In the genomic region with DNA sequence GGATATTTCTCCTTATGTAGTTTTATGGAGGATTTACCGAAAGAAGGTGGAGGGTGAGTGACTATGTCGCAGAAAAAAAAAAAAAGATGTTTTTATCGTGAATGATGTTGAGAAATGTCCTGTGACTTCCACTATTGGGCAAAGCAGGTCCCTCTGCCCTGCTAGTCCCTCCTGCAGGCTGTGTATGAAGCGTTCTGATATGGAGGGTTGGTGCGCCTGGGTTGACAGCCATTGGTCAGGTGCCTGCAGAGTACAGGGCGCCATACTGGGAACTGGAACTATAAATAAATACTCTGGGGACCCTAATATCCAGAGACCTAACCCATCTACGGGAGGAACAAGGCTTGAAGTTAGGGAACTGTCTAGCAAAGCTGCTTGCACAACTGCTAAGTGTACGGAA, we compare ENCODE assay signal across 8 cellular contexts. TPM values are rescaled to one million over a fixed set of nuclear protein-coding genes. Genes with fewer than 3 reads are reported as not detected.
DNase-seq lines count a peak whose midpoint lies in the region; ATAC-seq and TF ChIP-seq lines count a peak whose summit lies in the region.

No MANE protein-coding gene starts in this region.

- peaks cover 19% of the 10 kb centered on the region for H3K4me1 ChIP-seq in mesenchymal stem cell (ENCODE audit: control insufficient read depth, insufficient read depth, low read depth, low read length)
- H3K4me1 ChIP-seq in vagina, result peaks cover 27% of the 10 kb centered on the region

- H3K27ac ChIP-seq in mesenchymal stem cell (ENCODE audit: low read length, poor library complexity, severe bottlenecking) (no peak overlapping the region), vagina (no peak overlapping the region)

- H4K8ac ChIP-seq in mesenchymal stem cell (ENCODE audit: low read length), result no peak overlapping the region

- no peak overlapping the region for H2BK120ac ChIP-seq in mesenchymal stem cell (ENCODE audit: low read depth, low read length)

- H3K27me3 ChIP-seq in mesenchymal stem cell (ENCODE audit: control insufficient read depth in 1 of 2, insufficient read depth in 1 of 2, low read length in 2 of 2) (no peaks in the 10 kb centered on the region), vagina (no peaks in the 10 kb centered on the region)

- no peak overlapping the region for H2BK5ac ChIP-seq in mesenchymal stem cell (ENCODE audit: low read depth, low read length, poor library complexity, severe bottlenecking)

- H3K27ac Mint-ChIP-seq in activated naive CD4-positive, alpha-beta T cell treated with anti-CD3 and anti-CD28 coated beads, Interleukin-2, amount 50 U/mL, for 72 hours, result peak overlapping the region; percentile 86 to 87

- peak overlapping the region in 1 of 2 experiments; percentile 87 for H3K4me3 ChIP-seq in mesenchymal stem cell (ENCODE audit: insufficient read depth in 1 of 2, low read depth in 1 of 2, low read length in 2 of 2)
- peak overlapping the region; percentile 85 to 91 for H3K4me3 ChIP-seq in vagina

- intact Hi-C loops in vagina (cut with DNase I), result loop anchor here (5.0 kb wide), 1 partner anchor 81 kb away; no protein-coding TSS in a partner anchor

- no peak overlapping the region for H3K4ac ChIP-seq in mesenchymal stem cell (ENCODE audit: low read depth in 1 of 2, low read length in 2 of 2)

- H2BK12ac ChIP-seq in mesenchymal stem cell (ENCODE audit: low read length in 2 of 2), result no peak overlapping the region

- no peak overlapping the region for H3K18ac ChIP-seq in mesenchymal stem cell (ENCODE audit: low read depth in 1 of 2, low read length in 2 of 2)

- no peak overlapping the region for H2AFZ ChIP-seq in mesenchymal stem cell (ENCODE audit: low read depth, low read length)

- no peak for ATAC-seq in activated naive CD4-positive, alpha-beta T cell treated with anti-CD3 and anti-CD28 coated beads, Interleukin-2, amount 50 U/mL, for 72 hours
- ATAC-seq in GM18520 (IDR thresholded peaks at IDR 0.05; ENCODE audit: unreplicated experiment), result no peak

- H2AK5ac ChIP-seq in mesenchymal stem cell (ENCODE audit: low read length, severe bottlenecking), result no peak overlapping the region

- no peak overlapping the region for H4K91ac ChIP-seq in mesenchymal stem cell (ENCODE audit: low read length)

- TF ChIP-seq POLR2A in vagina (IDR thresholded peaks at IDR 0.05), result no peak

- no peak for TF ChIP-seq CTCF in vagina (IDR thresholded peaks at IDR 0.05)

- H3K36me3 Mint-ChIP-seq in activated naive CD4-positive, alpha-beta T cell treated with anti-CD3 and anti-CD28 coated beads, Interleukin-2, amount 50 U/mL, for 72 hours, result peaks cover 0 to 5% of the 10 kb centered on the region in 2 donors

- WGBS in mesenchymal stem cell, result 91% methylated on average over 8 of the region's 8 CpGs

- H3K14ac ChIP-seq in mesenchymal stem cell (ENCODE audit: low read length in 2 of 2), result no peak overlapping the region

- H3K9ac ChIP-seq in mesenchymal stem cell (ENCODE audit: low read length), result peak overlapping the region; percentile 88

- no peaks in the 10 kb centered on the region for H3K9me3 Mint-ChIP-seq in activated naive CD4-positive, alpha-beta T cell treated with anti-CD3 and anti-CD28 coated beads, Interleukin-2, amount 50 U/mL, for 72 hours

- H3K79me1 ChIP-seq in mesenchymal stem cell (replicated peaks; ENCODE audit: low read length, poor library complexity, severe bottlenecking), result peaks cover 16% of the 10 kb centered on the region

- DNase-seq in stimulated activated CD4-positive, alpha-beta T cell treated with anti-CD3 and anti-CD28 coated beads, Interleukin-15, amount 100 ng/mL, for 24 hours, result peak; percentile 26
- no peak for DNase-seq in stimulated activated CD4-positive, alpha-beta T cell treated with anti-CD3 and anti-CD28 coated beads, Interleukin-4, amount 100 ng/mL, for 4 hours
- no peak for DNase-seq in activated naive CD4-positive, alpha-beta T cell treated with anti-CD3 and anti-CD28 coated beads, Interleukin-2, amount 50 U/mL, for 72 hours (ENCODE audit: low spot score in 2 of 2)
- DNase-seq in mesenchymal stem cell, result no peak
- no peak for DNase-seq in vagina (ENCODE audit: extremely low spot score in 2 of 2)
- no peak for DNase-seq in superior temporal gyrus (ENCODE audit: extremely low spot score)
- no peak for DNase-seq in NCI-H2107 treated with DMSO at 0.1 percent for 48 hours (lab: John Stamatoyannopoulos, UW; ENCODE audit: unreplicated experiment)

- no peak overlapping the region for H3K23ac ChIP-seq in mesenchymal stem cell (ENCODE audit: low read length in 2 of 2)

- H3K9me3 ChIP-seq in mesenchymal stem cell (ENCODE audit: control insufficient read depth, low read length), result no peaks in the 10 kb centered on the region
- no peaks in the 10 kb centered on the region for H3K9me3 ChIP-seq in vagina

- H3K36me3 ChIP-seq in mesenchymal stem cell (ENCODE audit: control insufficient read depth in 1 of 2, insufficient read depth in 2 of 2, low read depth in 1 of 2, low read length in 2 of 2) (no peaks in the 10 kb centered on the region), vagina (no peaks in the 10 kb centered on the region)

- H3K4me2 ChIP-seq in mesenchymal stem cell (ENCODE audit: low read length, poor library complexity, severe bottlenecking), result no peak overlapping the region

- no peak overlapping the region for H2BK15ac ChIP-seq in mesenchymal stem cell (ENCODE audit: low read depth, poor library complexity, severe bottlenecking)

RNA-seq across cellular contexts. Expression of gene IL17RA, which starts 1.5 kb away (rescaled TPM):
- total RNA-seq in activated naive CD4-positive, alpha-beta T cell treated with anti-CD3 and anti-CD28 coated beads, Interleukin-2, amount 50 U/mL, for 72 hours, result 10 to 100 TPM; 12.4 to 16.3 TPM
- 11.8 TPM for polyA plus RNA-seq in mesenchymal stem cell (2013, experiment 1 of 2)
- 10.8 TPM for polyA plus RNA-seq in mesenchymal stem cell (2013, experiment 2 of 2)
- 13.3 TPM for total RNA-seq in vagina

RNA-seq across cellular contexts. Expression of gene TMEM121B, which starts 34.9 kb away (rescaled TPM):
- under 1 TPM; 0.05 to 0.10 TPM for total RNA-seq in activated naive CD4-positive, alpha-beta T cell treated with anti-CD3 and anti-CD28 coated beads, Interleukin-2, amount 50 U/mL, for 72 hours
- polyA plus RNA-seq in mesenchymal stem cell (2013, experiment 1 of 2), result 0.11 TPM
- polyA plus RNA-seq in mesenchymal stem cell (2013, experiment 2 of 2), result 0.08 TPM
- not detected for total RNA-seq in vagina
